Comparison of ENCODE assay signal across 1 cellular context in the genomic region with DNA sequence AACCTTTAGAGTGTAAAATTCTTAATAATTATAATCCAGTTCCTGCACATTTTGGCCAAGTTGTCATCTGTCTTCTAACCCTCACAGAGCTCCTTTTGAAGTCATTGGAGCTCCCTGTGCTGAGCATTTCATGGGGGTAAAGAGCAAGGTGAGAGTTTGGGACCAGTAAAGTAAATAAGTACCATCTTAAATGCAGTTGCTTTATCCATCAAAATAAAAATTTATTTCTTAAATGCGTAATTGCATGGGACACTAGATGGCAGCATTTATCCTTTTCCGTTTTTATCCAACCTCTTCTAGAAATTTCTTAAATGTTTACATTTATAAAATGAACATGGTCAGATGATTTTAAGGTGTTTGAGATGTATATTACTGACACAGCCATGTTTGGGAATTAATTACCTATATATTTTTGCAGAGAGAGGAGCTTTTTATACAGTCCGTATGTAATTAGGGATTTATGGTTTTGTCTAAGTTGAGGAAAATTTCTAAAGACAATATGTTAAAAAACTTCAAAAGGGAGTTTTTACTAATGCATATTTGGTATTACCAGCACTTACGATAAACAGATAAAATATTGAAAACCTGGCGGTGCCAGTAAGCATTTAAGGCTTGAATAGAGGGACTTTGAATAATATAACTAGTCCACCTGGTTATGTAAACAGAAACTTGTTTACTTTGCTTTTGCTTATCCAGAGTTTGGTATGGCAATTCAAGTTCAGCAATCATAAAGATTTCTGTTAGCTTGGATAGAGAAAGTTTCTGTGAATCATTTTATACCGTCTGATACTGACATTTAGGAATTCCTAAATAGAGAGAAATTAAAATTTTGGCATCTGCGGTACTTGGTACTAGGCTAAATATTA.
TF ChIP-seq lines count a peak whose summit lies in the region.

No MANE protein-coding gene starts in this region.

TF ChIP-seq in WTC11, 78 proteins besides CTCF, POLR2A, EP300 and RAD21 (continued from another document):
- no peak for TF ChIP-seq ZBTB21 (CRISPR knock-in tag; IDR thresholded peaks at IDR 0.05; ENCODE audit: borderline replicate concordance)
